In the genomic region with DNA sequence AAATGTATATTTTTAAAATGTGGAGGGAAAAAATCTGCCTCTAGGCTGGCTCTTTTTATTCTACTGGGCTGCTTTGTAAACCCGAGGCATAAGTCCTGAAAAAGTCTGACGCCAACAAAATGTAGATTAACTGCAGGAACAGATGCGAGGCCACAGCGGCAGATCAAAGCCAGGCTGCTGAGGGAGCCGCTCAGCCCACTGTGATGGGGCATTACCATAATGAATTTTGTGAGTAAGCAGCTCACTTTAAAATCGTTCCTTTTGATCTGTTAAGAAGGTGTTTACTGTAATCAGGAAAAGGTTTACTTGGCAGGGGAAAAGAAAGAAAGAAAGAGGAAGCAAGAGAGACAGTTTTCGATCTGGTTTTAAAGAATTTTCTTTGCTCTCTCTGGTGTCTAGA, we compare ENCODE assay signal across 1 cellular context.
A peak's percentile ranks its signal among the peaks of the same experiment; 100 is the strongest.
TF ChIP-seq lines count a peak whose summit lies in the region.

No MANE protein-coding gene starts in this region.

TF ChIP-seq in WTC11, 78 proteins besides CTCF, POLR2A, EP300 and RAD21 (continued from another document):
- TF ChIP-seq, protein P1, sequence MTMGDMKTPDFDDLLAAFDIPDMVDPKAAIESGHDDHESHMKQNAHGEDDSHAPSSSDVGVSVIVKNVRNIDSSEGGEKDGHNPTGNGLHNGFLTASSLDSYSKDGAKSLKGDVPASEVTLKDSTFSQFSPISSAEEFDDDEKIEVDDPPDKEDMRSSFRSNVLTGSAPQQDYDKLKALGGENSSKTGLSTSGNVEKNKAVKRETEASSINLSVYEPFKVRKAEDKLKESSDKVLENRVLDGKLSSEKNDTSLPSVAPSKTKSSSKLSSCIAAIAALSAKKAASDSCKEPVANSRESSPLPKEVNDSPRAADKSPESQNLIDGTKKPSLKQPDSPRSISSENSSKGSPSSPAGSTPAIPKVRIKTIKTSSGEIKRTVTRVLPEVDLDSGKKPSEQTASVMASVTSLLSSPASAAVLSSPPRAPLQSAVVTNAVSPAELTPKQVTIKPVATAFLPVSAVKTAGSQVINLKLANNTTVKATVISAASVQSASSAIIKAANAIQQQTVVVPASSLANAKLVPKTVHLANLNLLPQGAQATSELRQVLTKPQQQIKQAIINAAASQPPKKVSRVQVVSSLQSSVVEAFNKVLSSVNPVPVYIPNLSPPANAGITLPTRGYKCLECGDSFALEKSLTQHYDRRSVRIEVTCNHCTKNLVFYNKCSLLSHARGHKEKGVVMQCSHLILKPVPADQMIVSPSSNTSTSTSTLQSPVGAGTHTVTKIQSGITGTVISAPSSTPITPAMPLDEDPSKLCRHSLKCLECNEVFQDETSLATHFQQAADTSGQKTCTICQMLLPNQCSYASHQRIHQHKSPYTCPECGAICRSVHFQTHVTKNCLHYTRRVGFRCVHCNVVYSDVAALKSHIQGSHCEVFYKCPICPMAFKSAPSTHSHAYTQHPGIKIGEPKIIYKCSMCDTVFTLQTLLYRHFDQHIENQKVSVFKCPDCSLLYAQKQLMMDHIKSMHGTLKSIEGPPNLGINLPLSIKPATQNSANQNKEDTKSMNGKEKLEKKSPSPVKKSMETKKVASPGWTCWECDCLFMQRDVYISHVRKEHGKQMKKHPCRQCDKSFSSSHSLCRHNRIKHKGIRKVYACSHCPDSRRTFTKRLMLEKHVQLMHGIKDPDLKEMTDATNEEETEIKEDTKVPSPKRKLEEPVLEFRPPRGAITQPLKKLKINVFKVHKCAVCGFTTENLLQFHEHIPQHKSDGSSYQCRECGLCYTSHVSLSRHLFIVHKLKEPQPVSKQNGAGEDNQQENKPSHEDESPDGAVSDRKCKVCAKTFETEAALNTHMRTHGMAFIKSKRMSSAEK (CRISPR knock-in tag; IDR thresholded peaks at IDR 0.05; ENCODE audit: borderline replicate concordance), result no peak
- TF ChIP-seq, protein P2, sequence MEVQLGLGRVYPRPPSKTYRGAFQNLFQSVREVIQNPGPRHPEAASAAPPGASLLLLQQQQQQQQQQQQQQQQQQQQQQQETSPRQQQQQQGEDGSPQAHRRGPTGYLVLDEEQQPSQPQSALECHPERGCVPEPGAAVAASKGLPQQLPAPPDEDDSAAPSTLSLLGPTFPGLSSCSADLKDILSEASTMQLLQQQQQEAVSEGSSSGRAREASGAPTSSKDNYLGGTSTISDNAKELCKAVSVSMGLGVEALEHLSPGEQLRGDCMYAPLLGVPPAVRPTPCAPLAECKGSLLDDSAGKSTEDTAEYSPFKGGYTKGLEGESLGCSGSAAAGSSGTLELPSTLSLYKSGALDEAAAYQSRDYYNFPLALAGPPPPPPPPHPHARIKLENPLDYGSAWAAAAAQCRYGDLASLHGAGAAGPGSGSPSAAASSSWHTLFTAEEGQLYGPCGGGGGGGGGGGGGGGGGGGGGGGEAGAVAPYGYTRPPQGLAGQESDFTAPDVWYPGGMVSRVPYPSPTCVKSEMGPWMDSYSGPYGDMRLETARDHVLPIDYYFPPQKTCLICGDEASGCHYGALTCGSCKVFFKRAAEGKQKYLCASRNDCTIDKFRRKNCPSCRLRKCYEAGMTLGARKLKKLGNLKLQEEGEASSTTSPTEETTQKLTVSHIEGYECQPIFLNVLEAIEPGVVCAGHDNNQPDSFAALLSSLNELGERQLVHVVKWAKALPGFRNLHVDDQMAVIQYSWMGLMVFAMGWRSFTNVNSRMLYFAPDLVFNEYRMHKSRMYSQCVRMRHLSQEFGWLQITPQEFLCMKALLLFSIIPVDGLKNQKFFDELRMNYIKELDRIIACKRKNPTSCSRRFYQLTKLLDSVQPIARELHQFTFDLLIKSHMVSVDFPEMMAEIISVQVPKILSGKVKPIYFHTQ (CRISPR knock-in tag; IDR thresholded peaks at IDR 0.05), result no peak
- TF ChIP-seq OVOL2 (CRISPR knock-in tag; IDR thresholded peaks at IDR 0.05; ENCODE audit: borderline replicate concordance), result no peak
- 0 out of 2 replicates have a peak, but pooled peaks have one; percentile 20 for TF ChIP-seq CREM (CRISPR knock-in tag; IDR thresholded peaks at IDR 0.05)
- no peak for TF ChIP-seq NFE2L1 (CRISPR knock-in tag; IDR thresholded peaks at IDR 0.05)
- TF ChIP-seq, protein P3, sequence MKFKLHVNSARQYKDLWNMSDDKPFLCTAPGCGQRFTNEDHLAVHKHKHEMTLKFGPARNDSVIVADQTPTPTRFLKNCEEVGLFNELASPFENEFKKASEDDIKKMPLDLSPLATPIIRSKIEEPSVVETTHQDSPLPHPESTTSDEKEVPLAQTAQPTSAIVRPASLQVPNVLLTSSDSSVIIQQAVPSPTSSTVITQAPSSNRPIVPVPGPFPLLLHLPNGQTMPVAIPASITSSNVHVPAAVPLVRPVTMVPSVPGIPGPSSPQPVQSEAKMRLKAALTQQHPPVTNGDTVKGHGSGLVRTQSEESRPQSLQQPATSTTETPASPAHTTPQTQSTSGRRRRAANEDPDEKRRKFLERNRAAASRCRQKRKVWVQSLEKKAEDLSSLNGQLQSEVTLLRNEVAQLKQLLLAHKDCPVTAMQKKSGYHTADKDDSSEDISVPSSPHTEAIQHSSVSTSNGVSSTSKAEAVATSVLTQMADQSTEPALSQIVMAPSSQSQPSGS (CRISPR knock-in tag; IDR thresholded peaks at IDR 0.05; ENCODE audit: borderline replicate concordance, low read depth), result no peak
- no peak for TF ChIP-seq FOXK1 (CRISPR knock-in tag; IDR thresholded peaks at IDR 0.05)
- TF ChIP-seq, protein P4, sequence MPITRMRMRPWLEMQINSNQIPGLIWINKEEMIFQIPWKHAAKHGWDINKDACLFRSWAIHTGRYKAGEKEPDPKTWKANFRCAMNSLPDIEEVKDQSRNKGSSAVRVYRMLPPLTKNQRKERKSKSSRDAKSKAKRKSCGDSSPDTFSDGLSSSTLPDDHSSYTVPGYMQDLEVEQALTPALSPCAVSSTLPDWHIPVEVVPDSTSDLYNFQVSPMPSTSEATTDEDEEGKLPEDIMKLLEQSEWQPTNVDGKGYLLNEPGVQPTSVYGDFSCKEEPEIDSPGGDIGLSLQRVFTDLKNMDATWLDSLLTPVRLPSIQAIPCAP (CRISPR knock-in tag; IDR thresholded peaks at IDR 0.05), result no peak
- TF ChIP-seq, protein P5, sequence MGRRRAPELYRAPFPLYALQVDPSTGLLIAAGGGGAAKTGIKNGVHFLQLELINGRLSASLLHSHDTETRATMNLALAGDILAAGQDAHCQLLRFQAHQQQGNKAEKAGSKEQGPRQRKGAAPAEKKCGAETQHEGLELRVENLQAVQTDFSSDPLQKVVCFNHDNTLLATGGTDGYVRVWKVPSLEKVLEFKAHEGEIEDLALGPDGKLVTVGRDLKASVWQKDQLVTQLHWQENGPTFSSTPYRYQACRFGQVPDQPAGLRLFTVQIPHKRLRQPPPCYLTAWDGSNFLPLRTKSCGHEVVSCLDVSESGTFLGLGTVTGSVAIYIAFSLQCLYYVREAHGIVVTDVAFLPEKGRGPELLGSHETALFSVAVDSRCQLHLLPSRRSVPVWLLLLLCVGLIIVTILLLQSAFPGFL (CRISPR knock-in tag; IDR thresholded peaks at IDR 0.05; ENCODE audit: borderline replicate concordance), result no peak
- TF ChIP-seq ELF4 (CRISPR knock-in tag; IDR thresholded peaks at IDR 0.05; ENCODE audit: low read depth), result no peak
- TF ChIP-seq HMGA2 (CRISPR knock-in tag; IDR thresholded peaks at IDR 0.05), result no peak
- TF ChIP-seq, protein P6, sequence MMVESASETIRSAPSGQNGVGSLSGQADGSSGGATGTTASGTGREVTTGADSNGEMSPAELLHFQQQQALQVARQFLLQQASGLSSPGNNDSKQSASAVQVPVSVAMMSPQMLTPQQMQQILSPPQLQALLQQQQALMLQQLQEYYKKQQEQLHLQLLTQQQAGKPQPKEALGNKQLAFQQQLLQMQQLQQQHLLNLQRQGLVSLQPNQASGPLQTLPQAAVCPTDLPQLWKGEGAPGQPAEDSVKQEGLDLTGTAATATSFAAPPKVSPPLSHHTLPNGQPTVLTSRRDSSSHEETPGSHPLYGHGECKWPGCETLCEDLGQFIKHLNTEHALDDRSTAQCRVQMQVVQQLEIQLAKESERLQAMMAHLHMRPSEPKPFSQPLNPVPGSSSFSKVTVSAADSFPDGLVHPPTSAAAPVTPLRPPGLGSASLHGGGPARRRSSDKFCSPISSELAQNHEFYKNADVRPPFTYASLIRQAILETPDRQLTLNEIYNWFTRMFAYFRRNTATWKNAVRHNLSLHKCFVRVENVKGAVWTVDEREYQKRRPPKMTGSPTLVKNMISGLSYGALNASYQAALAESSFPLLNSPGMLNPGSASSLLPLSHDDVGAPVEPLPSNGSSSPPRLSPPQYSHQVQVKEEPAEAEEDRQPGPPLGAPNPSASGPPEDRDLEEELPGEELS (CRISPR knock-in tag; IDR thresholded peaks at IDR 0.05), result peak; percentile 99
- no peak for TF ChIP-seq TEAD4 (CRISPR knock-in tag; IDR thresholded peaks at IDR 0.05)
- TF ChIP-seq, protein P7, sequence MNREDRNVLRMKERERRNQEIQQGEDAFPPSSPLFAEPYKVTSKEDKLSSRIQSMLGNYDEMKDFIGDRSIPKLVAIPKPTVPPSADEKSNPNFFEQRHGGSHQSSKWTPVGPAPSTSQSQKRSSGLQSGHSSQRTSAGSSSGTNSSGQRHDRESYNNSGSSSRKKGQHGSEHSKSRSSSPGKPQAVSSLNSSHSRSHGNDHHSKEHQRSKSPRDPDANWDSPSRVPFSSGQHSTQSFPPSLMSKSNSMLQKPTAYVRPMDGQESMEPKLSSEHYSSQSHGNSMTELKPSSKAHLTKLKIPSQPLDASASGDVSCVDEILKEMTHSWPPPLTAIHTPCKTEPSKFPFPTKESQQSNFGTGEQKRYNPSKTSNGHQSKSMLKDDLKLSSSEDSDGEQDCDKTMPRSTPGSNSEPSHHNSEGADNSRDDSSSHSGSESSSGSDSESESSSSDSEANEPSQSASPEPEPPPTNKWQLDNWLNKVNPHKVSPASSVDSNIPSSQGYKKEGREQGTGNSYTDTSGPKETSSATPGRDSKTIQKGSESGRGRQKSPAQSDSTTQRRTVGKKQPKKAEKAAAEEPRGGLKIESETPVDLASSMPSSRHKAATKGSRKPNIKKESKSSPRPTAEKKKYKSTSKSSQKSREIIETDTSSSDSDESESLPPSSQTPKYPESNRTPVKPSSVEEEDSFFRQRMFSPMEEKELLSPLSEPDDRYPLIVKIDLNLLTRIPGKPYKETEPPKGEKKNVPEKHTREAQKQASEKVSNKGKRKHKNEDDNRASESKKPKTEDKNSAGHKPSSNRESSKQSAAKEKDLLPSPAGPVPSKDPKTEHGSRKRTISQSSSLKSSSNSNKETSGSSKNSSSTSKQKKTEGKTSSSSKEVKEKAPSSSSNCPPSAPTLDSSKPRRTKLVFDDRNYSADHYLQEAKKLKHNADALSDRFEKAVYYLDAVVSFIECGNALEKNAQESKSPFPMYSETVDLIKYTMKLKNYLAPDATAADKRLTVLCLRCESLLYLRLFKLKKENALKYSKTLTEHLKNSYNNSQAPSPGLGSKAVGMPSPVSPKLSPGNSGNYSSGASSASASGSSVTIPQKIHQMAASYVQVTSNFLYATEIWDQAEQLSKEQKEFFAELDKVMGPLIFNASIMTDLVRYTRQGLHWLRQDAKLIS (CRISPR knock-in tag; IDR thresholded peaks at IDR 0.05; ENCODE audit: borderline replicate concordance), result no peak
- TF ChIP-seq NR3C1 (CRISPR knock-in tag; conservative IDR thresholded peaks at IDR 0.05; ENCODE audit: low read depth), result no peak
- TF ChIP-seq, protein P8, sequence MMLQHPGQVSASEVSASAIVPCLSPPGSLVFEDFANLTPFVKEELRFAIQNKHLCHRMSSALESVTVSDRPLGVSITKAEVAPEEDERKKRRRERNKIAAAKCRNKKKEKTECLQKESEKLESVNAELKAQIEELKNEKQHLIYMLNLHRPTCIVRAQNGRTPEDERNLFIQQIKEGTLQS (CRISPR knock-in tag; conservative IDR thresholded peaks at IDR 0.05), result no peak
- TF ChIP-seq ETV6 (CRISPR knock-in tag; IDR thresholded peaks at IDR 0.05), result peak; percentile 58; the same call in 1 of the 2 replicates
- no peak for TF ChIP-seq SOX15 (CRISPR knock-in tag; IDR thresholded peaks at IDR 0.05)
- no peak for TF ChIP-seq ATF1 (CRISPR knock-in tag; IDR thresholded peaks at IDR 0.05)
- TF ChIP-seq, protein P9, sequence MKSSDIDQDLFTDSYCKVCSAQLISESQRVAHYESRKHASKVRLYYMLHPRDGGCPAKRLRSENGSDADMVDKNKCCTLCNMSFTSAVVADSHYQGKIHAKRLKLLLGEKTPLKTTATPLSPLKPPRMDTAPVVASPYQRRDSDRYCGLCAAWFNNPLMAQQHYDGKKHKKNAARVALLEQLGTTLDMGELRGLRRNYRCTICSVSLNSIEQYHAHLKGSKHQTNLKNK (CRISPR knock-in tag; IDR thresholded peaks at IDR 0.05), result 0 out of 2 replicates have a peak, but pooled peaks have one; percentile 12
- TF ChIP-seq SMAD4 (CRISPR knock-in tag; IDR thresholded peaks at IDR 0.05), result no peak
- no peak for TF ChIP-seq ZNF423 (CRISPR knock-in tag; IDR thresholded peaks at IDR 0.05)
- TF ChIP-seq, protein P10, sequence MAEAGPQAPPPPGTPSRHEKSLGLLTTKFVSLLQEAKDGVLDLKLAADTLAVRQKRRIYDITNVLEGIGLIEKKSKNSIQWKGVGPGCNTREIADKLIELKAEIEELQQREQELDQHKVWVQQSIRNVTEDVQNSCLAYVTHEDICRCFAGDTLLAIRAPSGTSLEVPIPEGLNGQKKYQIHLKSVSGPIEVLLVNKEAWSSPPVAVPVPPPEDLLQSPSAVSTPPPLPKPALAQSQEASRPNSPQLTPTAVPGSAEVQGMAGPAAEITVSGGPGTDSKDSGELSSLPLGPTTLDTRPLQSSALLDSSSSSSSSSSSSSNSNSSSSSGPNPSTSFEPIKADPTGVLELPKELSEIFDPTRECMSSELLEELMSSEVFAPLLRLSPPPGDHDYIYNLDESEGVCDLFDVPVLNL (CRISPR knock-in tag; IDR thresholded peaks at IDR 0.05; ENCODE audit: borderline replicate concordance, low read depth), result no peak
- no peak for TF ChIP-seq GRHL2 (CRISPR knock-in tag; IDR thresholded peaks at IDR 0.05; ENCODE audit: insufficient replicate concordance, severe bottlenecking)
- TF ChIP-seq, protein P11, sequence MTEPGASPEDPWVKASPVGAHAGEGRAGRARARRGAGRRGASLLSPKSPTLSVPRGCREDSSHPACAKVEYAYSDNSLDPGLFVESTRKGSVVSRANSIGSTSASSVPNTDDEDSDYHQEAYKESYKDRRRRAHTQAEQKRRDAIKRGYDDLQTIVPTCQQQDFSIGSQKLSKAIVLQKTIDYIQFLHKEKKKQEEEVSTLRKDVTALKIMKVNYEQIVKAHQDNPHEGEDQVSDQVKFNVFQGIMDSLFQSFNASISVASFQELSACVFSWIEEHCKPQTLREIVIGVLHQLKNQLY (CRISPR knock-in tag; IDR thresholded peaks at IDR 0.05), result no peak
- no peak for TF ChIP-seq SP1 (CRISPR knock-in tag; conservative IDR thresholded peaks at IDR 0.05)
